ENCODE assay signal across 20 cellular contexts in the genomic region with DNA sequence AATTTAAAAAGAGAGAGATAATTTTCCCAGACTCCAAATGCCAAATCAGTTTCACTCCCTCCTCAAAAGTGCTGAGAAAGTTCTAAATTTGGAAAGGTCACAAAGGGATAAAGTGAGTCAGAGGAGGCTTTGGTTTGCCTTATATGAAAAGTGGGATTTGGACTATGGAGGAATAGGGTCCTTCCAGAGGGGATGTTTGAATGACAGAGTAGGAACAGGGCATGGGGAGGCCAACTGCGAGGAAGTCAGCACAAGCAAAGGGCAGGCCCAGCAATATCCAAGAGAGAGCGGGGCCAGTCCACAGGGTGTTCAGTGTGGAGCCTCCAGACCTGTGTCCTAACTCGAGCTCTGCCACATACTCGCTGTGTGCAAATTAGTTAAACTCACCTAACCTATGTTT. TPM values are rescaled to one million over a fixed set of nuclear protein-coding genes. Genes with fewer than 3 reads are reported as not detected.
DNase-seq lines count a peak whose midpoint lies in the region; TF ChIP-seq lines count a peak whose summit lies in the region.
"Had no signal": no experiment of that assay in that cellular context is flagged by ENCODE, and none has a peak within 500 bp of the region (broad histone marks: within the 10 kb centered on the region; RNA-seq: fewer than 3 reads in every experiment).

No MANE protein-coding gene starts in this region.

- H3K4me1 Mint-ChIP-seq in CD14-positive monocyte, result peaks cover 10% of the 10 kb centered on the region

- WGBS in testis, 2 donors, result 57 to 61% methylated on average over 4 of the region's 4 CpGs

- TF ChIP-seq CTCF in Peyer's patch (IDR thresholded peaks at IDR 0.05), result no peak
- no peak for TF ChIP-seq CTCF in fibroblast of lung (conservative IDR thresholded peaks at IDR 0.05 in 1 of 2, IDR thresholded peaks at IDR 0.05 in 1 of 2; ENCODE audit: low read depth in 1 of 2, low read length in 2 of 2)
- TF ChIP-seq CTCF in testis (IDR thresholded peaks at IDR 0.05), result no peak
- TF ChIP-seq CTCF in CD14-positive monocyte (IDR thresholded peaks at IDR 0.05), result no peak

- TF ChIP-seq POLR2A in Peyer's patch (IDR thresholded peaks at IDR 0.05) (no peak), testis (IDR thresholded peaks at IDR 0.05) (no peak)

- no peak overlapping the region for H3K4me3 Mint-ChIP-seq in CD14-positive monocyte
- H3K4me3 Mint-ChIP-seq: HFFc6, memory B cell had no signal

- H4K20me1 ChIP-seq in fibroblast of lung (ENCODE audit: control insufficient read depth, extremely low read depth, insufficient read depth, low read length), result no peaks in the 10 kb centered on the region

- H3K4me1 ChIP-seq in Peyer's patch, result no peaks in the 10 kb centered on the region
- peaks cover 18% of the 10 kb centered on the region for H3K4me1 ChIP-seq in fibroblast of lung (ENCODE audit: control insufficient read depth, extremely low read depth, insufficient read depth, low read length)
- peaks cover 36% of the 10 kb centered on the region for H3K4me1 ChIP-seq in testis

- H3K27me3 Mint-ChIP-seq in CD14-positive monocyte (ENCODE audit: low read depth in 3 of 3), result peaks cover 0 to 3% (median 1%) of the 10 kb centered on the region in 3 donors
- H3K27me3 Mint-ChIP-seq: memory B cell had no signal

- H3K36me3 Mint-ChIP-seq in CD14-positive monocyte, result peaks cover 6 to 11% of the 10 kb centered on the region in 2 donors
- H3K36me3 Mint-ChIP-seq: memory B cell had no signal

- no peak overlapping the region for H3K27ac Mint-ChIP-seq in CD14-positive monocyte
- H3K27ac Mint-ChIP-seq: activated T-helper 2 cell treated with anti-CD3 and anti-CD28 coated beads, Interferon-gamma antibody, Interleukin-2, Interleukin-4, amounts not matched to agents 10 μg/mL and 5 μg/mL and 100 μg/mL, durations not matched to agents 14 hours and 24 hours and 36 hours; HFFc6; memory B cell had no signal

- H3K36me3 ChIP-seq in Peyer's patch (no peaks in the 10 kb centered on the region), fibroblast of lung (ENCODE audit: control insufficient read depth, insufficient read depth, low read length) (no peaks in the 10 kb centered on the region), testis (ENCODE audit: low read depth, missing control alignments) (no peaks in the 10 kb centered on the region)
- H3K36me3 ChIP-seq: neutrophil, WERI-Rb-1 had no signal

- peaks cover 2% of the 10 kb centered on the region for H3K79me2 ChIP-seq in fibroblast of lung (ENCODE audit: control insufficient read depth, insufficient read depth, low read length)

- H3K27ac ChIP-seq in Peyer's patch (peak overlapping the region in 3 of 4 donors; percentile 15 to 47 (median 32)), fibroblast of lung (ENCODE audit: insufficient read depth, low read length) (peak overlapping the region; percentile 7), testis (peak overlapping the region; percentile 46 to 79)
- H3K27ac ChIP-seq: neutrophil, WERI-Rb-1 had no signal

- H3K9me3 Mint-ChIP-seq in CD14-positive monocyte, result no peaks in the 10 kb centered on the region
- H3K9me3 Mint-ChIP-seq: HFFc6, memory B cell had no signal

- H3K9ac ChIP-seq in fibroblast of lung (ENCODE audit: insufficient read depth, low read length), result no peak overlapping the region

- no peaks in the 10 kb centered on the region for H3K27me3 ChIP-seq in Peyer's patch
- H3K27me3 ChIP-seq in fibroblast of lung (ENCODE audit: control insufficient read depth, insufficient read depth, low read length), result no peaks in the 10 kb centered on the region
- H3K27me3 ChIP-seq in testis, result no peaks in the 10 kb centered on the region
- H3K27me3 ChIP-seq: neutrophil had no signal

- H3K4me3 ChIP-seq in Peyer's patch (no peak overlapping the region), fibroblast of lung (replicated peaks in 1 of 4; ENCODE audit: control extremely low read depth in 1 of 4, insufficient read depth in 1 of 4, low read depth in 3 of 4, low read length in 4 of 4) (no peak overlapping the region), testis (no peak overlapping the region)

- H3K9me3 ChIP-seq in Peyer's patch (no peaks in the 10 kb centered on the region), fibroblast of lung (ENCODE audit: control insufficient read depth, insufficient read depth, low read depth, low read length) (no peaks in the 10 kb centered on the region), testis (no peaks in the 10 kb centered on the region)
- H3K9me3 ChIP-seq: neutrophil had no signal

- intact Hi-C loops in testis (cut with DNase I; ENCODE audit: low total_unique reads) (no loop called here), CD14-positive monocyte (cut with micrococcal nuclease) (no loop called here)

- peak overlapping the region; percentile 40 for H3K4me2 ChIP-seq in fibroblast of lung (ENCODE audit: extremely low read depth, insufficient read depth, low read length)

- H2AFZ ChIP-seq in fibroblast of lung (ENCODE audit: low read length), result no peak overlapping the region

- no peak for DNase-seq in Peyer's patch
- DNase-seq in fibroblast of lung (ENCODE audit: low read depth in 2 of 2), result no peak
- DNase-seq in myocyte (ENCODE audit: low read depth), result peak; percentile 33
- DNase-seq in testis, result no peak
- no peak for DNase-seq in stimulated activated CD4-positive, alpha-beta T cell treated with anti-CD3 and anti-CD28 coated beads, Interleukin-1b, Interleukin-23, amount 100 ng/mL, for 48 hours
- DNase-seq in D341Med (ENCODE audit: low spot score), result no peak
- DNase-seq in CD14-positive monocyte (ENCODE audit: low spot score), result no peak
- DNase-seq in kidney tubule cell (ENCODE audit: low spot score), result no peak
- DNase-seq: activated CD8-positive, alpha-beta memory T cell treated with anti-CD3 and anti-CD28 coated beads for 24 hours; Calu3; GF-D8; HFFc6; Karpas-422; NCI-H1436 treated with DMSO at 0.1 percent for 48 hours; PC-3; substantia nigra; WERI-Rb-1 had no signal

RNA-seq across cellular contexts. Expression of a gene that starts 9.8 kb away (rescaled TPM):
- 10 to 100 TPM; 25.9 to 81.7 (median 29.2) TPM for total RNA-seq in Peyer's patch
- total RNA-seq in fibroblast of lung, result 95.8 and 124 TPM in 2 replicates
- polyA plus RNA-seq in fibroblast of lung, result 67.2 and 77.8 TPM in 2 replicates
- polyA plus RNA-seq in fibroblast of lung (2012), result 36.8 and 37.9 TPM in 2 replicates
- 5.5 and 9.1 TPM in 2 replicates for polyA minus RNA-seq in fibroblast of lung (ENCODE audit: low replicate concordance)
- total RNA-seq in myocyte, result 13.9 and 21.3 TPM in 2 replicates
- polyA plus RNA-seq in myocyte (2012), result 8.4 TPM
- 10 to 100 TPM in 1 of 2 donors, 1 to 10 TPM in 1; 9.3 to 10.7 TPM for total RNA-seq in testis
- 16.2 TPM for polyA plus RNA-seq in testis (ENCODE audit: insufficient read depth, low read depth, low replicate concordance)
- 10 to 100 TPM; 27.9 to 28.9 TPM for polyA plus RNA-seq in CD14-positive monocyte

RNA-seq across cellular contexts. Expression of a gene that starts 28.3 kb away (rescaled TPM):
- 100 to 1,000 TPM in 3 of 4 donors, 10 to 100 TPM in 1; 83.5 to 342 (median 142) TPM for total RNA-seq in Peyer's patch
- total RNA-seq in fibroblast of lung, result 78.4 and 78.6 TPM in 2 replicates
- 237 and 2,788 TPM in 2 replicates for polyA plus RNA-seq in fibroblast of lung
- polyA plus RNA-seq in fibroblast of lung (2012), result 206 and 2,024 TPM in 2 replicates
- 291 and 2,169 TPM in 2 replicates for polyA minus RNA-seq in fibroblast of lung (ENCODE audit: low replicate concordance)
- 1,010 and 1,436 TPM in 2 replicates for total RNA-seq in myocyte
- polyA plus RNA-seq in myocyte (2012), result 2,635 TPM
- 100 to 1,000 TPM; 398 to 527 TPM for total RNA-seq in testis
- polyA plus RNA-seq in testis (ENCODE audit: insufficient read depth, low read depth, low replicate concordance), result 939 TPM
- 10 to 100 TPM in 1 of 2 donors, 1 to 10 TPM in 1; 6.8 to 12.3 TPM for polyA plus RNA-seq in CD14-positive monocyte
- total RNA-seq: PC-3 had no signal

Comparison
In these comparisons a context has a peak if more than half of its experiments do, and no peak if none do; other contexts are left out.
1. H3K27ac ChIP-seq: peak in every context shown above with its lines; median percentile 62 in testis; 32 in Peyer's patch; 7 in fibroblast of lung.